ENCODE assay signal across 8 cellular contexts in genomic region chr7:139230484-139230773, GRCh38. TPM values are rescaled to one million over a fixed set of nuclear protein-coding genes. Genes with fewer than 3 reads are reported as not detected.
DNase-seq lines count a peak whose midpoint lies in the region; ATAC-seq, FAIRE-seq and TF ChIP-seq lines count a peak whose summit lies in the region.

No MANE protein-coding gene starts in this region.

- CTCF ChIA-PET in activated CD4-positive, alpha-beta T cell treated with anti-CD3 and anti-CD28 coated beads, Interleukin-2, amount 10 ng/mL, durations not matched to agents 7 days and 5 days (lab: Charles Lee): interaction anchor here (1.0 to 1.8 kb wide), 3 partner anchors 12 to 213 kb away, joined by 3 to 4 read pairs (median 3); no protein-coding TSS in a partner anchor

- FAIRE-seq in astrocyte (lab: Jason Lieb, UNC): no peak

- peak overlapping the region; percentile 95 for H3K4me2 ChIP-seq in astrocyte (ENCODE audit: low read length)

- peak overlapping the region; percentile 99 for H2AFZ ChIP-seq in astrocyte (ENCODE audit: low read depth, low read length)

- WGBS in thyroid gland, 2 donors: 2 to 4% methylated on average over 12 of the region's 12 CpGs

- no peak overlapping the region for H3K27ac Mint-ChIP-seq in activated CD4-positive, alpha-beta T cell treated with anti-CD3 and anti-CD28 coated beads, Interleukin-2, amount 10 ng/mL, durations not matched to agents 7 days and 5 days
- peak overlapping the region; percentile 99 for H3K27ac Mint-ChIP-seq in astrocyte (ENCODE audit: unreplicated experiment)

- no peaks in the 10 kb centered on the region for H3K9me3 ChIP-seq in astrocyte (ENCODE audit: insufficient read depth, low read depth, low read length)
- no peaks in the 10 kb centered on the region for H3K9me3 ChIP-seq in left lung
- H3K9me3 ChIP-seq in thyroid gland: no peaks in the 10 kb centered on the region

- TF ChIP-seq CTCF in astrocyte (IDR thresholded peaks at IDR 0.05; ENCODE audit: insufficient read depth, low read depth, low read length) (no peak), left lung (IDR thresholded peaks at IDR 0.05) (no peak), thyroid gland (IDR thresholded peaks at IDR 0.05) (no peak)

- H3K4me1 ChIP-seq in astrocyte (ENCODE audit: insufficient read depth, low read length): peaks cover 10% of the 10 kb centered on the region
- peaks cover 16 to 32% of the 10 kb centered on the region in 2 donors for H3K4me1 ChIP-seq in left lung
- peaks cover 15 to 17% of the 10 kb centered on the region in 2 donors for H3K4me1 ChIP-seq in thyroid gland

- DNase-seq in activated CD4-positive, alpha-beta T cell treated with anti-CD3 and anti-CD28 coated beads, Interleukin-2, amount 10 ng/mL, durations not matched to agents 7 days and 5 days: no peak
- no peak for DNase-seq in activated CD4-positive, alpha-beta T cell treated with anti-CD3 and anti-CD28 coated beads, Interleukin-2, amount 50 U/mL, for 1 hour
- no peak for DNase-seq in astrocyte (ENCODE audit: low read depth)
- DNase-seq in left lung: no peak
- DNase-seq in thyroid gland: no peak
- DNase-seq in DMS79 treated with DMSO at 0.1 percent for 48 hours (lab: John Stamatoyannopoulos, UW): no peak
- no peak for DNase-seq in NCI-H69 (lab: John Stamatoyannopoulos, UW)

- peak overlapping the region; percentile 97 for H3K9ac ChIP-seq in astrocyte (ENCODE audit: low read length)

- intact Hi-C loops in left lung (cut with DNase I) (no loop called here), thyroid gland (cut with DNase I) (no loop called here)

- peaks cover 13% of the 10 kb centered on the region for H4K20me1 ChIP-seq in astrocyte (ENCODE audit: insufficient read depth, low read length)

- peak overlapping the region; percentile 100 for H3K4me3 Mint-ChIP-seq in activated CD4-positive, alpha-beta T cell treated with anti-CD3 and anti-CD28 coated beads, Interleukin-2, amount 10 ng/mL, durations not matched to agents 7 days and 5 days
- H3K4me3 Mint-ChIP-seq in astrocyte (ENCODE audit: unreplicated experiment): peak overlapping the region; percentile 100

- no peaks in the 10 kb centered on the region for H3K36me3 Mint-ChIP-seq in activated CD4-positive, alpha-beta T cell treated with anti-CD3 and anti-CD28 coated beads, Interleukin-2, amount 10 ng/mL, durations not matched to agents 7 days and 5 days (ENCODE audit: low read depth)
- H3K36me3 Mint-ChIP-seq in astrocyte (ENCODE audit: low read depth, unreplicated experiment): no peaks in the 10 kb centered on the region

- H3K79me2 ChIP-seq in astrocyte (ENCODE audit: insufficient read depth, low read length): peaks cover 38% of the 10 kb centered on the region

- H3K27ac ChIP-seq in astrocyte (ENCODE audit: low read depth, low read length) (peak overlapping the region; percentile 53), left lung (peak overlapping the region; percentile 91 to 94), thyroid gland (peak overlapping the region; percentile 29 to 96 (median 50))

- H3K4me3 ChIP-seq in astrocyte (ENCODE audit: insufficient read depth, low read depth, low read length): peak overlapping the region; percentile 97
- peak overlapping the region; percentile 93 to 94 for H3K4me3 ChIP-seq in left lung
- peak overlapping the region; percentile 8 to 100 (median 91) for H3K4me3 ChIP-seq in thyroid gland (replicated peaks in 1 of 3)

- no peaks in the 10 kb centered on the region for H3K9me3 Mint-ChIP-seq in activated CD4-positive, alpha-beta T cell treated with anti-CD3 and anti-CD28 coated beads, Interleukin-2, amount 10 ng/mL, durations not matched to agents 7 days and 5 days
- no peaks in the 10 kb centered on the region for H3K9me3 Mint-ChIP-seq in astrocyte (ENCODE audit: unreplicated experiment)

- no peak for ATAC-seq in left lung
- no peak for ATAC-seq in activated CD4-positive, CD25-positive, alpha-beta regulatory T cell treated with anti-CD3 and anti-CD28 coated beads, Interleukin-2, amount 50 U/mL, for 24 hours

- H3K27me3 Mint-ChIP-seq in activated CD4-positive, alpha-beta T cell treated with anti-CD3 and anti-CD28 coated beads, Interleukin-2, amount 10 ng/mL, durations not matched to agents 7 days and 5 days: peaks cover 29% of the 10 kb centered on the region
- H3K27me3 Mint-ChIP-seq in astrocyte (ENCODE audit: low read depth, unreplicated experiment): no peaks in the 10 kb centered on the region

- H3K27me3 ChIP-seq in astrocyte (ENCODE audit: insufficient read depth, low read length): peaks cover 6% of the 10 kb centered on the region
- H3K27me3 ChIP-seq in left lung: no peaks in the 10 kb centered on the region
- no peaks in the 10 kb centered on the region for H3K27me3 ChIP-seq in thyroid gland

- no peaks in the 10 kb centered on the region for H3K36me3 ChIP-seq in astrocyte (ENCODE audit: insufficient read depth, low read length)
- no peaks in the 10 kb centered on the region for H3K36me3 ChIP-seq in left lung
- no peaks in the 10 kb centered on the region for H3K36me3 ChIP-seq in thyroid gland

- no peak for TF ChIP-seq POLR2A in thyroid gland (IDR thresholded peaks at IDR 0.05)

- H3K4me1 Mint-ChIP-seq in activated CD4-positive, alpha-beta T cell treated with anti-CD3 and anti-CD28 coated beads, Interleukin-2, amount 10 ng/mL, durations not matched to agents 7 days and 5 days: peaks cover 23% of the 10 kb centered on the region
- peaks cover 7% of the 10 kb centered on the region for H3K4me1 Mint-ChIP-seq in astrocyte (ENCODE audit: low read depth, unreplicated experiment)

- POLR2A ChIA-PET in activated CD4-positive, alpha-beta T cell treated with anti-CD3 and anti-CD28 coated beads, Interleukin-2, amount 10 ng/mL, durations not matched to agents 7 days and 5 days (lab: Charles Lee): no interaction called here

RNA-seq across cellular contexts. Expression of gene UBN2, which starts 0.6 kb away (rescaled TPM):
- 10 to 100 TPM in 1 of 2 experiments, 1 to 10 TPM in 1; 9.5 to 11.8 TPM for total RNA-seq in activated CD4-positive, alpha-beta T cell treated with anti-CD3 and anti-CD28 coated beads, Interleukin-2, amount 10 ng/mL, durations not matched to agents 7 days and 5 days
- total RNA-seq in astrocyte (16.5 and 17.1 TPM in 2 replicates), left lung (10 to 100 TPM; 16.9 to 19.1 TPM), thyroid gland (10 to 100 TPM; 19.9 to 33.7 (median 24.7) TPM)
